In genomic region chr1:200471739-200472138, GRCh38 we compare ENCODE assay signal across 20 cellular contexts.
A peak's percentile ranks its signal among the peaks of the same experiment; 100 is the strongest.
DNase-seq lines count a peak whose midpoint lies in the region; ATAC-seq, FAIRE-seq and TF ChIP-seq lines count a peak whose summit lies in the region.
"Had no signal": no experiment of that assay in that cellular context is flagged by ENCODE, and none has a peak within 500 bp of the region (broad histone marks: within the 10 kb centered on the region; RNA-seq: fewer than 3 reads in every experiment).

No MANE protein-coding gene starts in this region.

- H3K4me3 ChIP-seq in GM12878, result no peak overlapping the region
- no peak overlapping the region for H3K4me3 ChIP-seq in lower leg skin (ENCODE audit: low read depth, poor library complexity, severe bottlenecking)

- peaks cover 22% of the 10 kb centered on the region for H3K4me1 ChIP-seq in GM12878 (ENCODE audit: control insufficient read depth, insufficient read depth, low read length)

- POLR2A ChIA-PET in GM12878 (lab: Charles Lee), result no interaction called here

- TF ChIP-seq RAD21 in GM12878 (IDR thresholded peaks at IDR 0.05; ENCODE audit: insufficient read depth, low read depth, low read length), result no peak

- no peak for TF ChIP-seq CTCF in GM12878 (IDR thresholded peaks at IDR 0.05 in 2 of 3, conservative IDR thresholded peaks at IDR 0.05 in 1 of 3; ENCODE audit: control insufficient read depth in 2 of 3, extremely low read depth in 1 of 3, insufficient read depth in 1 of 3, low read depth in 3 of 3, low read length in 3 of 3)
- no peak for TF ChIP-seq CTCF in lower leg skin (IDR thresholded peaks at IDR 0.05)

- peaks cover 37% of the 10 kb centered on the region for H3K4me1 Mint-ChIP-seq in activated T-cell treated with anti-CD3 and anti-CD28 coated beads, Interleukin-2, amount 50 U/mL, for 4 hours (ENCODE audit: low read depth)
- peaks cover 23% of the 10 kb centered on the region for H3K4me1 Mint-ChIP-seq in T-helper 1 cell treated with Interleukin-12 subunit alpha and Interleukin-12 subunit beta and Interleukin-4 antibody, amounts not matched to agents 30 μg/mL and 1 μg/mL, for 36 hours (ENCODE audit: low read depth)

- no peak overlapping the region for H3K9ac ChIP-seq in GM12878 (ENCODE audit: control insufficient read depth, insufficient read depth, low read length)

- 0 out of 4 replicates have a peak, but pooled peaks of 1 of the 2 experiments have one; percentile 17 for TF ChIP-seq EP300 in GM12878 (IDR thresholded peaks at IDR 0.05; ENCODE audit: borderline replicate concordance in 1 of 2, control insufficient read depth in 1 of 2, low read depth in 2 of 2, low read length in 2 of 2)

- peak overlapping the region; percentile 20; the same call in 1 of the 2 replicates for H2AFZ ChIP-seq in GM12878 (ENCODE audit: control insufficient read depth, low read depth, low read length)

- no peaks in the 10 kb centered on the region for H3K9me3 Mint-ChIP-seq in activated T-cell treated with anti-CD3 and anti-CD28 coated beads, Interleukin-2, amount 50 U/mL, for 4 hours
- H3K9me3 Mint-ChIP-seq in T-helper 1 cell treated with Interleukin-12 subunit alpha and Interleukin-12 subunit beta and Interleukin-4 antibody, amounts not matched to agents 30 μg/mL and 1 μg/mL, for 36 hours, result no peaks in the 10 kb centered on the region
- H3K9me3 Mint-ChIP-seq: H9 had no signal

- peaks cover 7% of the 10 kb centered on the region for H3K27me3 Mint-ChIP-seq in activated T-cell treated with anti-CD3 and anti-CD28 coated beads, Interleukin-2, amount 50 U/mL, for 4 hours (ENCODE audit: low read depth)
- H3K27me3 Mint-ChIP-seq in T-helper 1 cell treated with Interleukin-12 subunit alpha and Interleukin-12 subunit beta and Interleukin-4 antibody, amounts not matched to agents 30 μg/mL and 1 μg/mL, for 36 hours (ENCODE audit: low read depth), result peaks cover 11% of the 10 kb centered on the region

- no peak for DNase-seq in activated T-cell treated with anti-CD3 and anti-CD28 coated beads, Interleukin-2, amount 50 U/mL, for 4 hours
- DNase-seq in activated T-cell treated with anti-CD3 and anti-CD28 coated beads, Interleukin-2, amount 50 U/mL, for 1 hour, result no peak
- no peak for DNase-seq in GM18507 (ENCODE audit: extremely low spot score, insufficient read length, low read depth)
- DNase-seq in GM12878 (ENCODE audit: low read depth, low spot score), result no peak
- no peak for DNase-seq in lower leg skin (ENCODE audit: low spot score in 2 of 2)
- DNase-seq in AML-193 (lab: John Stamatoyannopoulos, UW), result no peak
- DNase-seq: ACHN, EL, H9, KBM-7, NCI-H1436, NCI-H2029, NCI-H2171, NCI-H446, NCI-H69, RPMI8226, SIG-M5 had no signal

- H4K20me1 ChIP-seq in GM12878 (ENCODE audit: control insufficient read depth, insufficient read depth), result no peaks in the 10 kb centered on the region

- CTCF ChIA-PET in GM12878 (lab: Yijun Ruan, JAX), result interaction anchor here (1.2 to 1.9 kb wide), 2 partner anchors 21 to 57 kb away, joined by 3 to 5 read pairs; no protein-coding TSS in a partner anchor

- in situ Hi-C loops in GM12878 (cut with MboI), result no loop called here

- SMC1A ChIA-PET in GM12878 (lab: Charles Lee; ENCODE audit: uncharacterized antibody, unreplicated experiment), result interaction anchor here (0.7 to 2.0 kb wide), 5 partner anchors 12 to 787 kb away, joined by 3 to 9 read pairs (median 3); no protein-coding TSS in a partner anchor

- H3K27ac ChIP-seq in GM12878 (ENCODE audit: control insufficient read depth, insufficient read depth), result no peak overlapping the region
- H3K27ac ChIP-seq: HL-60 had no signal

- no peaks in the 10 kb centered on the region for H3K27me3 ChIP-seq in GM12878 (replicated peaks in 1 of 2; ENCODE audit: control insufficient read depth in 2 of 2, insufficient read depth in 2 of 2, low read length in 1 of 2)

- no peaks in the 10 kb centered on the region for H3K36me3 Mint-ChIP-seq in activated T-cell treated with anti-CD3 and anti-CD28 coated beads, Interleukin-2, amount 50 U/mL, for 4 hours (ENCODE audit: insufficient read depth)
- no peaks in the 10 kb centered on the region for H3K36me3 Mint-ChIP-seq in T-helper 1 cell treated with Interleukin-12 subunit alpha and Interleukin-12 subunit beta and Interleukin-4 antibody, amounts not matched to agents 30 μg/mL and 1 μg/mL, for 36 hours (ENCODE audit: low read depth)

- no peak overlapping the region for H3K4me2 ChIP-seq in GM12878 (ENCODE audit: control insufficient read depth, insufficient read depth)

- peak overlapping the region; percentile 54 for H3K27ac Mint-ChIP-seq in T-helper 1 cell treated with Interleukin-12 subunit alpha and Interleukin-12 subunit beta and Interleukin-4 antibody, amounts not matched to agents 30 μg/mL and 1 μg/mL, for 36 hours

- H3K4me3 Mint-ChIP-seq in activated T-cell treated with anti-CD3 and anti-CD28 coated beads, Interleukin-2, amount 50 U/mL, for 4 hours, result peak overlapping the region; percentile 30
- H3K4me3 Mint-ChIP-seq in T-helper 1 cell treated with Interleukin-12 subunit alpha and Interleukin-12 subunit beta and Interleukin-4 antibody, amounts not matched to agents 30 μg/mL and 1 μg/mL, for 36 hours, result peak overlapping the region; percentile 33
- H3K4me3 Mint-ChIP-seq: H9 had no signal

- FAIRE-seq in GM18507 (lab: Jason Lieb, UNC) (peak; percentile 41), GM12878 (lab: Jason Lieb, UNC) (no peak)

- intact Hi-C loops in GM12878 (cut with micrococcal nuclease; ENCODE audit: unreplicated experiment) (no loop called here), lower leg skin (cut with DNase I; ENCODE audit: low total_unique reads) (no loop called here)

- no peaks in the 10 kb centered on the region for H3K79me2 ChIP-seq in GM12878 (ENCODE audit: control insufficient read depth, insufficient read depth, low read length)

- TF ChIP-seq POLR2A in GM12878 (IDR thresholded peaks at IDR 0.05; ENCODE audit: low read depth, low read length) (no peak), lower leg skin (IDR thresholded peaks at IDR 0.05) (no peak)

- H3K36me3 ChIP-seq in GM12878 (ENCODE audit: control insufficient read depth in 2 of 2, insufficient read depth in 2 of 2, low read length in 1 of 2), result no peaks in the 10 kb centered on the region

- peak; percentile 39 to 41 for ATAC-seq in activated T-cell treated with anti-CD3 and anti-CD28 coated beads, Interleukin-2, amount 50 U/mL, for 4 hours
- ATAC-seq in GM12878 (peak; percentile 10), HG03442 (IDR thresholded peaks at IDR 0.05; ENCODE audit: unreplicated experiment) (no peak)

- H3K9me3 ChIP-seq in GM12878 (replicated peaks; ENCODE audit: control insufficient read depth, insufficient read depth, low read length), result no peaks in the 10 kb centered on the region

- no TSS peak for BruUV-seq in GM12878 (replicated peaks; lab: Mats Ljungman, UMichigan)

- RAD21 ChIA-PET in GM12878 (lab: Charles Lee; ENCODE audit: unreplicated experiment), result interaction anchor here (1.0 to 1.8 kb wide), 3 partner anchors 12 to 61 kb away, joined by 3 to 6 read pairs (median 3); no protein-coding TSS in a partner anchor

- 39% methylated on average over 2 of the region's 2 CpGs for WGBS in GM12878 (ENCODE audit: insufficient coverage, insufficient replicate concordance, low lambda C conversion rate, missing lambda C conversion rate)
- WGBS in lower leg skin, 2 donors, result 78 to 88% methylated on average over 2 of the region's 2 CpGs

TF ChIP-seq in GM12878, 131 proteins besides CTCF, POLR2A, EP300 and RAD21:
- no peak for TF ChIP-seq TCF7 (IDR thresholded peaks at IDR 0.05; ENCODE audit: borderline replicate concordance)
- peak; percentile 90 for TF ChIP-seq JUNB (IDR thresholded peaks at IDR 0.05)
- peak; percentile 65; the same call in 1 of the 2 replicates for TF ChIP-seq CREB1 (IDR thresholded peaks at IDR 0.05; ENCODE audit: low read depth)
- TF ChIP-seq, protein P1, sequence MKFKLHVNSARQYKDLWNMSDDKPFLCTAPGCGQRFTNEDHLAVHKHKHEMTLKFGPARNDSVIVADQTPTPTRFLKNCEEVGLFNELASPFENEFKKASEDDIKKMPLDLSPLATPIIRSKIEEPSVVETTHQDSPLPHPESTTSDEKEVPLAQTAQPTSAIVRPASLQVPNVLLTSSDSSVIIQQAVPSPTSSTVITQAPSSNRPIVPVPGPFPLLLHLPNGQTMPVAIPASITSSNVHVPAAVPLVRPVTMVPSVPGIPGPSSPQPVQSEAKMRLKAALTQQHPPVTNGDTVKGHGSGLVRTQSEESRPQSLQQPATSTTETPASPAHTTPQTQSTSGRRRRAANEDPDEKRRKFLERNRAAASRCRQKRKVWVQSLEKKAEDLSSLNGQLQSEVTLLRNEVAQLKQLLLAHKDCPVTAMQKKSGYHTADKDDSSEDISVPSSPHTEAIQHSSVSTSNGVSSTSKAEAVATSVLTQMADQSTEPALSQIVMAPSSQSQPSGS (IDR thresholded peaks at IDR 0.05; ENCODE audit: low read length), result peak; percentile 70; the same call in 1 of the 2 replicates
- TF ChIP-seq SRF (IDR thresholded peaks at IDR 0.05; ENCODE audit: low read depth in 2 of 2, low read length in 2 of 2), result no peak
- peak; percentile 47; the same call in 1 of the 2 replicates for TF ChIP-seq NFIC (IDR thresholded peaks at IDR 0.05; ENCODE audit: low read depth, low read length)
- TF ChIP-seq MEF2A (IDR thresholded peaks at IDR 0.05; ENCODE audit: insufficient read depth, low read depth, low read length), result no peak
- peak; percentile 32; the same call in 1 of the 2 replicates for TF ChIP-seq ZBED1 (IDR thresholded peaks at IDR 0.05; ENCODE audit: borderline replicate concordance)
- no peak for TF ChIP-seq RFX5 (IDR thresholded peaks at IDR 0.05; ENCODE audit: low read depth, low read length)
- TF ChIP-seq CREM (IDR thresholded peaks at IDR 0.05; ENCODE audit: low read depth), result peak; percentile 71
- TF ChIP-seq RUNX3 (IDR thresholded peaks at IDR 0.05; ENCODE audit: low read length), result peak; percentile 61; the same call in 1 of the 2 replicates
- TF ChIP-seq ATF7 (IDR thresholded peaks at IDR 0.05; ENCODE audit: low read depth), result peak; percentile 72
TF ChIP-seq in GM12878: peak in this region for 8.
